In genomic region chr11:65013130-65013691, GRCh38 we compare ENCODE assay signal across 8 cellular contexts. TPM values are rescaled to one million over a fixed set of nuclear protein-coding genes. Genes with fewer than 3 reads are reported as not detected.
DNase-seq lines count a peak whose midpoint lies in the region; ATAC-seq and TF ChIP-seq lines count a peak whose summit lies in the region.

No MANE protein-coding gene starts in this region.

- CTCF ChIA-PET in CD8-positive, alpha-beta memory T cell (lab: Charles Lee) = interaction anchor here (0.7 to 3.9 kb wide), 24 partner anchors 10 to 324 kb away, joined by 3 to 27 read pairs (median 4); partner anchors contain the start of genes BATF2, FAU, MRPL49 and SAC3D1

- peak in 1 of 2 experiments; percentile 86; a peak in 2 of 4 replicates for TF ChIP-seq CTCF in GM23338 (conservative IDR thresholded peaks at IDR 0.05; ENCODE audit: low read depth in 2 of 2)

- ATAC-seq in GM23338 = no peak
- no peak for ATAC-seq in stimulated activated memory B cell treated with anti-CD40 and anti-IgM and Interleukin-4, amounts not matched to agents 10 μg/mL and 1 μg/mL and 100 μg/mL, for 72 hours
- ATAC-seq in GM18517 (IDR thresholded peaks at IDR 0.05; ENCODE audit: unreplicated experiment) = no peak

- POLR2A ChIA-PET in CD8-positive, alpha-beta memory T cell (lab: Charles Lee) = interaction anchor here (0.6 to 1.8 kb wide), 5 partner anchors 16 to 235 kb away, joined by 3 to 8 read pairs (median 4); partner anchors contain the start of genes BATF2, FAU, MRPL49 and SAC3D1

- DNase-seq in CD8-positive, alpha-beta memory T cell = peak in 3 of 5 donors; percentile 85 to 94 (median 86)
- DNase-seq in GM23338 (ENCODE audit: low spot score) (peak; percentile 94), NCI-H69 (lab: John Stamatoyannopoulos, UW) (peak; percentile 92), activated T-cell treated with anti-CD3 and anti-CD28 coated beads for 48 hours (ENCODE audit: low read depth) (peak; percentile 88), erythroblast (lab: John Stamatoyannopoulos, UW) (peak; percentile 93 to 96)

- no peaks in the 10 kb centered on the region for H3K27me3 ChIP-seq in CD8-positive, alpha-beta memory T cell (ENCODE audit: insufficient read depth, low read length, poor library complexity, severe bottlenecking)
- no peaks in the 10 kb centered on the region for H3K27me3 ChIP-seq in GM23338 (ENCODE audit: insufficient read depth)
- H3K27me3 ChIP-seq in muscle layer of duodenum (ENCODE audit: low read depth, low read length) = no peaks in the 10 kb centered on the region

- H3K27ac Mint-ChIP-seq in CD8-positive, alpha-beta memory T cell = peak overlapping the region; percentile 95 to 99 (median 98)
- H3K27ac Mint-ChIP-seq in GM23338 = peak overlapping the region; percentile 96
- peak overlapping the region; percentile 97 for H3K27ac Mint-ChIP-seq in stimulated activated memory B cell treated with anti-CD40 and anti-IgM and Interleukin-4, amounts not matched to agents 10 μg/mL and 1 μg/mL and 100 μg/mL, for 72 hours

- peak overlapping the region; percentile 97 for H3K27ac ChIP-seq in CD8-positive, alpha-beta memory T cell (ENCODE audit: low read depth, low read length)
- peak overlapping the region; percentile 99; the same call in 1 of the 2 replicates for H3K27ac ChIP-seq in GM23338 (ENCODE audit: low read depth)
- peak overlapping the region; percentile 93 for H3K27ac ChIP-seq in muscle layer of duodenum (ENCODE audit: low read length)

- no peak for TF ChIP-seq POLR2A in erythroblast (IDR thresholded peaks at IDR 0.05; ENCODE audit: low read length)

- peaks cover 12% of the 10 kb centered on the region for H3K4me1 ChIP-seq in CD8-positive, alpha-beta memory T cell (ENCODE audit: insufficient read depth, low read length)
- no peaks in the 10 kb centered on the region; the same call in 1 of the 2 replicates for H3K4me1 ChIP-seq in GM23338 (ENCODE audit: insufficient read depth)
- H3K4me1 ChIP-seq in muscle layer of duodenum (ENCODE audit: control insufficient read depth in 1 of 2, insufficient read depth in 2 of 2, low read length in 2 of 2) = peaks cover 6 to 16% of the 10 kb centered on the region in 2 donors

- H3K9me3 ChIP-seq in CD8-positive, alpha-beta memory T cell (ENCODE audit: low read length) = no peaks in the 10 kb centered on the region
- H3K9me3 ChIP-seq in muscle layer of duodenum (ENCODE audit: control insufficient read depth in 1 of 2, low read length in 2 of 2) = no peaks in the 10 kb centered on the region

- H3K4me1 Mint-ChIP-seq in CD8-positive, alpha-beta memory T cell = peaks cover 18 to 33% (median 23%) of the 10 kb centered on the region in 3 donors
- peaks cover 13% of the 10 kb centered on the region; the same call in 2 of the 3 replicates for H3K4me1 Mint-ChIP-seq in GM23338
- H3K4me1 Mint-ChIP-seq in stimulated activated memory B cell treated with anti-CD40 and anti-IgM and Interleukin-4, amounts not matched to agents 10 μg/mL and 1 μg/mL and 100 μg/mL, for 72 hours = peaks cover 37% of the 10 kb centered on the region

- H3K4me2 ChIP-seq in GM23338 = peak overlapping the region; percentile 99

- no peaks in the 10 kb centered on the region for H3K9me3 Mint-ChIP-seq in CD8-positive, alpha-beta memory T cell
- no peaks in the 10 kb centered on the region; the same call in 2 of the 3 replicates for H3K9me3 Mint-ChIP-seq in GM23338
- H3K9me3 Mint-ChIP-seq in stimulated activated memory B cell treated with anti-CD40 and anti-IgM and Interleukin-4, amounts not matched to agents 10 μg/mL and 1 μg/mL and 100 μg/mL, for 72 hours = no peaks in the 10 kb centered on the region

- peak overlapping the region; percentile 95 for H2AFZ ChIP-seq in GM23338

- 0 out of 2 replicates have a peak, but pooled peaks cover 2% of the 10 kb centered on the region for H4K20me1 ChIP-seq in GM23338 (replicated peaks; ENCODE audit: insufficient read depth)

- peaks cover 0 to 15% (median 0%) of the 10 kb centered on the region in 3 donors for H3K36me3 Mint-ChIP-seq in CD8-positive, alpha-beta memory T cell
- H3K36me3 Mint-ChIP-seq in GM23338 (ENCODE audit: low read depth) = peaks cover 17% of the 10 kb centered on the region
- H3K36me3 Mint-ChIP-seq in stimulated activated memory B cell treated with anti-CD40 and anti-IgM and Interleukin-4, amounts not matched to agents 10 μg/mL and 1 μg/mL and 100 μg/mL, for 72 hours = peaks cover 16% of the 10 kb centered on the region

- no peaks in the 10 kb centered on the region for H3K9me2 ChIP-seq in GM23338 (ENCODE audit: insufficient read depth)

- H3K79me2 ChIP-seq in GM23338 (replicated peaks; ENCODE audit: insufficient read depth) = peaks cover 11% of the 10 kb centered on the region; the same call in 1 of the 2 replicates

- H3K27me3 Mint-ChIP-seq in CD8-positive, alpha-beta memory T cell = no peaks in the 10 kb centered on the region
- H3K27me3 Mint-ChIP-seq in GM23338 (ENCODE audit: insufficient read depth, low read depth, poor library complexity) = peaks cover 18% of the 10 kb centered on the region
- H3K27me3 Mint-ChIP-seq in stimulated activated memory B cell treated with anti-CD40 and anti-IgM and Interleukin-4, amounts not matched to agents 10 μg/mL and 1 μg/mL and 100 μg/mL, for 72 hours = no peaks in the 10 kb centered on the region

- peak overlapping the region; percentile 92 to 96 (median 94) for H3K4me3 Mint-ChIP-seq in CD8-positive, alpha-beta memory T cell
- H3K4me3 Mint-ChIP-seq in GM23338 = peak overlapping the region; percentile 83
- peak overlapping the region; percentile 85 for H3K4me3 Mint-ChIP-seq in stimulated activated memory B cell treated with anti-CD40 and anti-IgM and Interleukin-4, amounts not matched to agents 10 μg/mL and 1 μg/mL and 100 μg/mL, for 72 hours

- H3K36me3 ChIP-seq in CD8-positive, alpha-beta memory T cell (ENCODE audit: insufficient read depth, low read length) = no peaks in the 10 kb centered on the region
- H3K36me3 ChIP-seq in GM23338 (ENCODE audit: insufficient read depth) (no peaks in the 10 kb centered on the region), muscle layer of duodenum (ENCODE audit: control insufficient read depth in 1 of 2, insufficient read depth in 2 of 2, low read length in 2 of 2) (peaks cover 2 to 7% of the 10 kb centered on the region in 2 donors)

- H3K4me3 ChIP-seq in CD8-positive, alpha-beta memory T cell (ENCODE audit: low read length) = peak overlapping the region; percentile 99
- H3K4me3 ChIP-seq in GM23338 (peak overlapping the region; percentile 88), muscle layer of duodenum (ENCODE audit: low read depth in 1 of 2, low read length in 2 of 2) (peak overlapping the region; percentile 66 to 72)

- H3F3A ChIP-seq in GM23338 (replicated peaks; ENCODE audit: low read depth) = peaks cover 20% of the 10 kb centered on the region; the same call in 1 of the 2 replicates

TF ChIP-seq in GM23338, 12 proteins besides CTCF, POLR2A, EP300 and RAD21:
- TF ChIP-seq CREB1 (CRISPR knock-in tag; IDR thresholded peaks at IDR 0.05; ENCODE audit: low read depth) = peak; percentile 69
- no peak for TF ChIP-seq STAT1 (IDR thresholded peaks at IDR 0.05; ENCODE audit: unreplicated experiment)

RNA-seq across cellular contexts. Expression of gene ARL2, which starts 0.7 kb away (rescaled TPM):
- total RNA-seq in CD8-positive, alpha-beta memory T cell = 100 to 1,000 TPM; 125 TPM
- 99.7 TPM for polyA plus RNA-seq in CD8-positive, alpha-beta memory T cell
- total RNA-seq in GM23338 (2014; rRNA removed; shearing (Covaris generic)) = 170 and 193 TPM in 2 replicates
- 216 and 236 TPM in 2 replicates for polyA plus RNA-seq in GM23338 (2016; fragmentation: Nextera tagmentation; extraction: Ambion mirVana)

RNA-seq across cellular contexts. Expression of gene SNX15, which starts 14.0 kb away (rescaled TPM):
- total RNA-seq in CD8-positive, alpha-beta memory T cell = 10 to 100 TPM; 18.3 to 21.6 TPM
- polyA plus RNA-seq in CD8-positive, alpha-beta memory T cell = 16.4 TPM
- 15.6 and 21.4 TPM in 2 replicates for total RNA-seq in GM23338 (2014; rRNA removed; shearing (Covaris generic))
- polyA plus RNA-seq in GM23338 (2016; fragmentation: Nextera tagmentation; extraction: Ambion mirVana) = 13.0 and 13.6 TPM in 2 replicates

RNA-seq across cellular contexts. Expression of gene BATF2, which starts 16.4 kb away (rescaled TPM):
- total RNA-seq in CD8-positive, alpha-beta memory T cell = under 1 TPM in 1 of 2 experiments, not detected in 1; 0.11 TPM
- not detected for polyA plus RNA-seq in CD8-positive, alpha-beta memory T cell
- 0.58 and 1.6 TPM in 2 replicates for total RNA-seq in GM23338 (2014; rRNA removed; shearing (Covaris generic))
- 0.53 and 1.2 TPM in 2 replicates for polyA plus RNA-seq in GM23338 (2016; fragmentation: Nextera tagmentation; extraction: Ambion mirVana)

RNA-seq across cellular contexts. Expression of gene SAC3D1, which starts 27.8 kb away (rescaled TPM):
- total RNA-seq in CD8-positive, alpha-beta memory T cell = 10 to 100 TPM; 24.8 to 27.1 TPM
- 12.0 TPM for polyA plus RNA-seq in CD8-positive, alpha-beta memory T cell
- total RNA-seq in GM23338 (2014; rRNA removed; shearing (Covaris generic)) = 30.3 and 31.1 TPM in 2 replicates
- 21.6 and 21.8 TPM in 2 replicates for polyA plus RNA-seq in GM23338 (2016; fragmentation: Nextera tagmentation; extraction: Ambion mirVana)

RNA-seq across cellular contexts. Expression of gene MAJIN, which starts 41.3 kb away (rescaled TPM):
- total RNA-seq in CD8-positive, alpha-beta memory T cell = not detected
- not detected for polyA plus RNA-seq in CD8-positive, alpha-beta memory T cell
- not detected in 2 replicates for total RNA-seq in GM23338 (2014; rRNA removed; shearing (Covaris generic))
- not detected in 2 replicates for polyA plus RNA-seq in GM23338 (2016; fragmentation: Nextera tagmentation; extraction: Ambion mirVana)
